8 cellular contexts compared by ENCODE assay signal in genomic region chrX:23782455-23782854, GRCh38. TPM values are rescaled to one million over a fixed set of nuclear protein-coding genes. Genes with fewer than 3 reads are reported as not detected.
DNase-seq lines count a peak whose midpoint lies in the region; ATAC-seq and TF ChIP-seq lines count a peak whose summit lies in the region.

No MANE protein-coding gene starts in this region.

- no peak for TF ChIP-seq POLR2A in uterus (IDR thresholded peaks at IDR 0.05)

- peak overlapping the region; percentile 97 for H3K27ac Mint-ChIP-seq in activated naive CD8-positive, alpha-beta T cell

- no peak for DNase-seq in right atrium auricular region (ENCODE audit: low spot score)
- DNase-seq in left cardiac atrium: no peak
- DNase-seq in lung (ENCODE audit: low spot score): no peak
- DNase-seq in uterus: no peak
- DNase-seq in HT-29 (ENCODE audit: low spot score): no peak
- DNase-seq in NCI-H345 (lab: John Stamatoyannopoulos, UW): no peak

- H3K4me1 ChIP-seq in right atrium auricular region (peaks cover 0 to 5% of the 10 kb centered on the region in 2 donors), lung (ENCODE audit: control insufficient read depth in 2 of 2, insufficient read depth in 2 of 2, low read length in 2 of 2) (no peaks in the 10 kb centered on the region), uterus (no peaks in the 10 kb centered on the region)

- H3K27me3 ChIP-seq in right atrium auricular region (no peaks in the 10 kb centered on the region), lung (ENCODE audit: control insufficient read depth, insufficient read depth) (no peaks in the 10 kb centered on the region), uterus (no peaks in the 10 kb centered on the region)

- H3K4me3 Mint-ChIP-seq in activated naive CD8-positive, alpha-beta T cell: peak overlapping the region; percentile 94

- H3K36me3 Mint-ChIP-seq in activated naive CD8-positive, alpha-beta T cell: peaks cover 4% of the 10 kb centered on the region

- H3K9me3 ChIP-seq in right atrium auricular region (no peaks in the 10 kb centered on the region), lung (ENCODE audit: control insufficient read depth in 2 of 2, insufficient read depth in 1 of 2, low read length in 1 of 2) (no peaks in the 10 kb centered on the region), uterus (no peaks in the 10 kb centered on the region)

- H3K4me3 ChIP-seq in right atrium auricular region (peak overlapping the region; percentile 8 to 68), lung (no peak overlapping the region), uterus (peak overlapping the region; percentile 20 to 72)

- H3K27me3 Mint-ChIP-seq in activated naive CD8-positive, alpha-beta T cell: no peaks in the 10 kb centered on the region

- 31 to 50% methylated on average over 6 of the region's 6 CpGs for WGBS in lung, 2 donors

- TF ChIP-seq CTCF in right atrium auricular region (IDR thresholded peaks at IDR 0.05) (no peak), lung (IDR thresholded peaks at IDR 0.05; ENCODE audit: control extremely low read depth, extremely low read depth) (no peak), uterus (IDR thresholded peaks at IDR 0.05) (no peak)

- ATAC-seq in left cardiac atrium (no peak), lung (ENCODE audit: insufficient read depth, low FRiP score) (no peak), GM21619 (IDR thresholded peaks at IDR 0.05; ENCODE audit: unreplicated experiment) (no peak)

- H3K36me3 ChIP-seq in right atrium auricular region: peaks cover 15% of the 10 kb centered on the region
- peaks cover 0 to 2% of the 10 kb centered on the region in 2 donors for H3K36me3 ChIP-seq in lung (ENCODE audit: control insufficient read depth in 2 of 2, insufficient read depth in 2 of 2, low read length in 2 of 2)
- H3K36me3 ChIP-seq in uterus: no peaks in the 10 kb centered on the region

- peaks cover 38% of the 10 kb centered on the region for H3K4me1 Mint-ChIP-seq in activated naive CD8-positive, alpha-beta T cell (ENCODE audit: low read depth)

- H3K27ac ChIP-seq in right atrium auricular region (peak overlapping the region; percentile 24 to 57), lung (ENCODE audit: low read depth in 1 of 2, low read length in 1 of 2) (peak overlapping the region; percentile 3 to 63), uterus (peak overlapping the region; percentile 71 to 92)

- intact Hi-C loops in left cardiac atrium (cut with DNase I) (loop anchor here (2.0 to 10.0 kb wide), 3 partner anchors 118 to 242 kb away; partner anchors contain the start of genes APOO (in 1 of the 2), CXorf58 (in 1 of the 2) and KLHL15 (in 1 of the 2)), uterus (cut with DNase I; ENCODE audit: low total_unique reads) (loop anchor here (5.0 kb wide), 1 partner anchor 120 kb away; no protein-coding TSS in a partner anchor)

- H3K9me3 Mint-ChIP-seq in activated naive CD8-positive, alpha-beta T cell (ENCODE audit: low read depth): no peaks in the 10 kb centered on the region

RNA-seq across cellular contexts. Expression of gene SAT1, which starts 0.5 kb away (rescaled TPM):
- 100 to 1,000 TPM; 513 to 713 TPM for total RNA-seq in right atrium auricular region
- 100 to 1,000 TPM; 291 to 408 TPM for total RNA-seq in left cardiac atrium
- 100 to 1,000 TPM; 606 to 620 TPM for total RNA-seq in lung
- polyA plus RNA-seq in lung: 1,000 to 10,000 TPM; 1,806 to 2,339 TPM
- 100 to 1,000 TPM; 116 to 358 (median 220) TPM for total RNA-seq in uterus
- 70.2 and 80.5 TPM in 2 replicates for total RNA-seq in HT-29 (2014; rRNA removed; shearing (Covaris generic))

RNA-seq across cellular contexts. Expression of gene ACOT9, which starts 39.4 kb away (rescaled TPM):
- total RNA-seq in right atrium auricular region (10 to 100 TPM; 39.6 to 43.6 TPM), left cardiac atrium (10 to 100 TPM; 42.4 to 50.6 TPM), lung (10 to 100 TPM; 30.5 to 46.7 TPM), uterus (10 to 100 TPM; 21.2 to 54.1 (median 44.4) TPM)
- polyA plus RNA-seq in lung: 10 to 100 TPM; 44.0 to 46.2 TPM
- total RNA-seq in HT-29 (2014; rRNA removed; shearing (Covaris generic)): 6.1 and 6.7 TPM in 2 replicates
